Comparison of ENCODE assay signal across 1 cellular context in the genomic region with DNA sequence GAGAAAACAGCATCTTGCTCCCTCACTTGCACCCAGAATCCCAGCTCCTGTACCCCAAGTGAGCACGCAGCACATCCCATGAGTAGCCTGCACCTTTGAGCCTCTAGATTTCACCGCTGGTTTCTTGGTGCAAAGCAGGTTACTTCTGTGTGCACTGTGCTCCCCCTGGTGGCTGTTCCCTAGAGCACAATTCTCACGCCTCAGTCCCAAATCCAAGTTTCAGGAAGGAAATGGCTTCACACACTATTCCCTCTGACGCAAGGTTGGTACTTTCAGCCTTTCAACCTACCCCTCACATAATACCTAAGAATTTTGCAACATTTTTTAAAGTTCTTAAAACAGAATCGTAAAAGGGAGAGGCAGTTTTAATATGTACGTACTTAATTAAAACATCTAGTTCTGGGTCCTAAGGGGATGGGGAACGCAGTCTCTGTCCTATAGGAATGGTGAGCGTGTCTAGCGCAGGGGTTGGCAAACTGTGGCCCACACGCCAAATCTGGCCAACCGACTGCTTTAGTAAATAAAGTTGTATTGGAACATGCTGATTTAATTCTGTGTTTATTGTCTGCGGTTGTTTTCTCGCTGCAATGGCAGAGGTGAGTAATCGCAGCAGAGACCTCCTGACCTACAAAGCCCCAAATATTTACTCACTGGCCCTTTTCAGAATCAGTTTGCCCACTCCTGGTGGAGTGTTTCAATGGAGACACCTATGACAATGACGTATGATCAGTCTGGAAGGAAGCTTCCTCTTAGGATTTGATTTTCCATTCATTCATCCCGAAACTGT.
TF ChIP-seq lines count a peak whose summit lies in the region.

No MANE protein-coding gene starts in this region.

TF ChIP-seq in K562, 482 proteins besides CTCF, POLR2A, EP300 and RAD21 (continued from another document):
- TF ChIP-seq CREBBP (IDR thresholded peaks at IDR 0.05; ENCODE audit: low read depth, low read length), result no peak
- TF ChIP-seq, protein P1, sequence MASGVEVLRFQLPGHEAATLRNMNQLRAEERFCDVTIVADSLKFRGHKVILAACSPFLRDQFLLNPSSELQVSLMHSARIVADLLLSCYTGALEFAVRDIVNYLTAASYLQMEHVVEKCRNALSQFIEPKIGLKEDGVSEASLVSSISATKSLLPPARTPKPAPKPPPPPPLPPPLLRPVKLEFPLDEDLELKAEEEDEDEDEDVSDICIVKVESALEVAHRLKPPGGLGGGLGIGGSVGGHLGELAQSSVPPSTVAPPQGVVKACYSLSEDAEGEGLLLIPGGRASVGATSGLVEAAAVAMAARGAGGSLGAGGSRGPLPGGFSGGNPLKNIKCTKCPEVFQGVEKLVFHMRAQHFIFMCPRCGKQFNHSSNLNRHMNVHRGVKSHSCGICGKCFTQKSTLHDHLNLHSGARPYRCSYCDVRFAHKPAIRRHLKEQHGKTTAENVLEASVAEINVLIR (CRISPR knock-in tag; IDR thresholded peaks at IDR 0.05), result no peak
- TF ChIP-seq, protein P2, sequence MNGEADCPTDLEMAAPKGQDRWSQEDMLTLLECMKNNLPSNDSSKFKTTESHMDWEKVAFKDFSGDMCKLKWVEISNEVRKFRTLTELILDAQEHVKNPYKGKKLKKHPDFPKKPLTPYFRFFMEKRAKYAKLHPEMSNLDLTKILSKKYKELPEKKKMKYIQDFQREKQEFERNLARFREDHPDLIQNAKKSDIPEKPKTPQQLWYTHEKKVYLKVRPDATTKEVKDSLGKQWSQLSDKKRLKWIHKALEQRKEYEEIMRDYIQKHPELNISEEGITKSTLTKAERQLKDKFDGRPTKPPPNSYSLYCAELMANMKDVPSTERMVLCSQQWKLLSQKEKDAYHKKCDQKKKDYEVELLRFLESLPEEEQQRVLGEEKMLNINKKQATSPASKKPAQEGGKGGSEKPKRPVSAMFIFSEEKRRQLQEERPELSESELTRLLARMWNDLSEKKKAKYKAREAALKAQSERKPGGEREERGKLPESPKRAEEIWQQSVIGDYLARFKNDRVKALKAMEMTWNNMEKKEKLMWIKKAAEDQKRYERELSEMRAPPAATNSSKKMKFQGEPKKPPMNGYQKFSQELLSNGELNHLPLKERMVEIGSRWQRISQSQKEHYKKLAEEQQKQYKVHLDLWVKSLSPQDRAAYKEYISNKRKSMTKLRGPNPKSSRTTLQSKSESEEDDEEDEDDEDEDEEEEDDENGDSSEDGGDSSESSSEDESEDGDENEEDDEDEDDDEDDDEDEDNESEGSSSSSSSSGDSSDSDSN (IDR thresholded peaks at IDR 0.05; ENCODE audit: borderline replicate concordance in 1 of 2, low read depth in 2 of 2, low read length in 2 of 2), result no peak
- TF ChIP-seq BRD4 (IDR thresholded peaks at IDR 0.05), result no peak
- TF ChIP-seq HDAC1 (IDR thresholded peaks at IDR 0.05), result no peak
- TF ChIP-seq SMC3 (conservative IDR thresholded peaks at IDR 0.05; ENCODE audit: insufficient read depth, low read depth, low read length), result peak; percentile 59
- TF ChIP-seq ZFP30 (CRISPR knock-in tag; IDR thresholded peaks at IDR 0.05; ENCODE audit: borderline replicate concordance), result no peak
- TF ChIP-seq NBN (IDR thresholded peaks at IDR 0.05; ENCODE audit: low read depth), result no peak
- no peak for TF ChIP-seq SNIP1 (IDR thresholded peaks at IDR 0.05; ENCODE audit: low read depth)
- 0 out of 2 replicates have a peak, but pooled peaks have one; percentile 15 for TF ChIP-seq CTBP1 (IDR thresholded peaks at IDR 0.05; ENCODE audit: borderline replicate concordance)
